ENCODE assay signal across 8 cellular contexts in the genomic region with DNA sequence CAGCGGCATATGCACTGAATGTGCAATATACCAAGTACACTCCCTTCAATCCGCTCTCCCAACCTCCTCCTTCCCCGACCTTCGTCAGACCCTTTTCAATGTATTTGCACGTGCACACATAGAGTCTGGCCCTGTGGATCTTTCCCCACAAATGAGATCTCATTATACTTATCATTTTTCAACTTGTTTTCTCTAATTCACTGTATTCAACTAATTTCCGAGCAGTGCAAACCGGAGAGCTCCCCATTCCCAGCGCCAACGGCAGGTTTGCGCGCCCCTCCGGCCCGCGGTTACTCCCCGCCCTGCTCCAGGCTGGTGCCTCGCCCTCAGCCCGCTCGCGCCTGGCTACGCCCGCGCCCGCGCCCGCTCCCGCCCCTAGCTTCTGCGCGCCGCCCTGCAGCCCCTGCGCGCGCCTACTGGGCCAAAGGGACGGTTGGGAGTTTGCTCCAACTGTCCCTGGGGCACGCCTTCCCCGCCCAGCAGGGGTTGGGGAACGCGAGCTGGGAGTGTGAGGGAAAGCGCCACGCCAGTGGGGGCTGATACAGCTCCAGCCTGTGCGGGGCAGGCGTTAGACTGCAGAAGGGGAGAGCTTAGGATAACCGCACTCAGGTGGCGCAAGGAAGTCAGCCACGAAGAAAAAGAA. TPM values are rescaled to one million over a fixed set of nuclear protein-coding genes. Genes with fewer than 3 reads are reported as not detected.
DNase-seq lines count a peak whose midpoint lies in the region; ATAC-seq, FAIRE-seq and TF ChIP-seq lines count a peak whose summit lies in the region.

No MANE protein-coding gene starts in this region.

- no peaks in the 10 kb centered on the region for H3K9me3 ChIP-seq in OCI-LY1 (ENCODE audit: low read length)
- no peaks in the 10 kb centered on the region for H3K9me3 ChIP-seq in K562 (replicated peaks; ENCODE audit: control insufficient read depth, insufficient read depth, low read depth, low read length)
- no peaks in the 10 kb centered on the region for H3K9me3 ChIP-seq in keratinocyte (ENCODE audit: control insufficient read depth, low read depth, low read length)

- TF ChIP-seq CTCF in OCI-LY1 (IDR thresholded peaks at IDR 0.05; ENCODE audit: low read length), result no peak
- peak; percentile 17 to 34 (median 22); a peak in 2 of 6 replicates for TF ChIP-seq CTCF in K562 (IDR thresholded peaks at IDR 0.05 in 2 of 3, conservative IDR thresholded peaks at IDR 0.05 in 1 of 3; ENCODE audit: insufficient read depth in 2 of 3, low read depth in 1 of 3, low read length in 3 of 3)
- TF ChIP-seq CTCF in keratinocyte (optimal IDR thresholded peaks at IDR 0.05 in 1 of 3, IDR thresholded peaks at IDR 0.05 in 1 of 3, conservative IDR thresholded peaks at IDR 0.05 in 1 of 3; ENCODE audit: extremely low read depth in 1 of 3, insufficient read depth in 2 of 3, low read length in 3 of 3), result peak in 1 of 3 experiments; percentile 20
- TF ChIP-seq CTCF in lower leg skin (IDR thresholded peaks at IDR 0.05), result no peak

- intact Hi-C loops in K562 (cut with micrococcal nuclease), result loop anchor here (10.0 kb wide), 2 partner anchors 129 to 1029 kb away; a partner anchor contains a TSS
- intact Hi-C loops in lower leg skin (cut with DNase I; ENCODE audit: low total_unique reads), result no loop called here

- H4K20me1 ChIP-seq in OCI-LY1 (ENCODE audit: insufficient read depth, low read length) (no peaks in the 10 kb centered on the region), K562 (replicated peaks; ENCODE audit: control insufficient read depth, insufficient read depth, low read length) (no peaks in the 10 kb centered on the region), keratinocyte (ENCODE audit: control insufficient read depth, extremely low read depth, insufficient read depth, low read length) (no peaks in the 10 kb centered on the region)

- no peak overlapping the region for H3K27ac ChIP-seq in OCI-LY1 (ENCODE audit: low read depth, low read length, poor library complexity, severe bottlenecking)
- no peak overlapping the region; the same call in 2 of the 3 replicates for H3K27ac ChIP-seq in K562 (ENCODE audit: extremely low read depth, low read depth, low read length)
- H3K27ac ChIP-seq in keratinocyte (ENCODE audit: control insufficient read depth, insufficient read depth, low read length), result no peak overlapping the region

- H3K4me2 ChIP-seq in OCI-LY1 (ENCODE audit: low read length), result peak overlapping the region; percentile 81
- H3K4me2 ChIP-seq in K562 (ENCODE audit: insufficient read depth, low read length), result peak overlapping the region; percentile 77
- peak overlapping the region; percentile 92 for H3K4me2 ChIP-seq in keratinocyte (ENCODE audit: control insufficient read depth, extremely low read depth, insufficient read depth, low read depth, low read length)

- WGBS in K562 (ENCODE audit: insufficient coverage, low coverage, missing lambda C conversion rate), result 3% methylated on average over 34 of the region's 44 CpGs
- WGBS in lower leg skin, 2 donors, result 2 to 3% methylated on average over 44 of the region's 44 CpGs

- CTCF ChIA-PET in HEK293T (lab: Yijun Ruan, JAX) (interaction anchor here (0.6 to 0.7 kb wide), 2 partner anchors 767 to 787 kb away, joined by 3 to 7 read pairs; no protein-coding TSS in a partner anchor), K562 (lab: Yijun Ruan, JAX; ENCODE audit: low intra/inter-chr PET ratio) (no interaction called here)

- no peak for TF ChIP-seq RAD21 in K562 (CRISPR knock-in tag; conservative IDR thresholded peaks at IDR 0.05 in 1 of 2, IDR thresholded peaks at IDR 0.05 in 1 of 2)

- H3F3A ChIP-seq in OCI-LY1 (ENCODE audit: insufficient read depth, low read length), result no peaks in the 10 kb centered on the region

- POLR2A ChIA-PET in HEK293T (lab: Yijun Ruan, JAX) (interaction anchor here (0.9 to 1.3 kb wide), 4 partner anchors 12 to 783 kb away, joined by 3 read pairs; a partner anchor contains a TSS), K562 (lab: Yijun Ruan, JAX) (interaction anchor here (0.9 kb wide), 3 partner anchors 11 to 17 kb away, joined by 3 read pairs; a partner anchor contains a TSS)

- TF ChIP-seq POLR2A in K562 (conservative IDR thresholded peaks at IDR 0.05) (no peak), lower leg skin (IDR thresholded peaks at IDR 0.05) (no peak)

- H3K79me2 ChIP-seq in OCI-LY1 (ENCODE audit: insufficient read depth, low read length) (no peaks in the 10 kb centered on the region), K562 (ENCODE audit: control insufficient read depth, insufficient read depth, low read length) (no peaks in the 10 kb centered on the region), keratinocyte (ENCODE audit: control insufficient read depth, insufficient read depth, low read length) (no peaks in the 10 kb centered on the region)

- H3K4me3 ChIP-seq in OCI-LY1 (ENCODE audit: low read depth, low read length, poor library complexity, severe bottlenecking) (peak overlapping the region; percentile 49), K562 (peak overlapping the region; percentile 28), keratinocyte (ENCODE audit: control insufficient read depth in 2 of 3, extremely low read depth in 1 of 3, insufficient read depth in 2 of 3, low read depth in 1 of 3, low read length in 3 of 3) (peak overlapping the region; percentile 27 to 76 (median 62)), lower leg skin (ENCODE audit: low read depth, poor library complexity, severe bottlenecking) (no peak overlapping the region)

- ATAC-seq in K562, result peak; percentile 91
- no peak for ATAC-seq in stimulated activated naive CD8-positive, alpha-beta T cell treated with anti-CD3 and anti-CD28 coated beads, Interleukin-15, Interleukin-2, amounts not matched to agents 100 U/mL and 50 U/mL, for 24 hours

- peak; percentile 48; the same call in 1 of the 2 replicates for TF ChIP-seq EP300 in K562 (IDR thresholded peaks at IDR 0.05; ENCODE audit: low read length)

- H2AFZ ChIP-seq in OCI-LY1 (ENCODE audit: low read length), result no peak overlapping the region
- peak overlapping the region; percentile 89 for H2AFZ ChIP-seq in K562 (ENCODE audit: low read depth, low read length)
- H2AFZ ChIP-seq in keratinocyte (ENCODE audit: control insufficient read depth, low read length), result peak overlapping the region; percentile 77

- H3K27me3 ChIP-seq in OCI-LY1 (ENCODE audit: insufficient read depth, low read length), result no peaks in the 10 kb centered on the region
- no peaks in the 10 kb centered on the region for H3K27me3 ChIP-seq in K562 (ENCODE audit: control insufficient read depth in 2 of 2, insufficient read depth in 2 of 2, low read length in 2 of 2)
- peaks cover 25% of the 10 kb centered on the region for H3K27me3 ChIP-seq in keratinocyte (ENCODE audit: control insufficient read depth, extremely low read depth, insufficient read depth, low read length)

- dilution Hi-C loops in keratinocyte (cut with MboI; ENCODE audit: extremely low pct_ligation_motif_present, low sequenced_read_pairs), result no loop called here

- H3K9ac ChIP-seq in OCI-LY1 (ENCODE audit: low read length), result no peak overlapping the region
- peak overlapping the region; percentile 14 to 74; a peak in 3 of 4 replicates for H3K9ac ChIP-seq in K562 (ENCODE audit: insufficient read depth in 1 of 2, low read depth in 2 of 2, low read length in 2 of 2)
- peak overlapping the region; percentile 28 for H3K9ac ChIP-seq in keratinocyte (ENCODE audit: control insufficient read depth, extremely low read depth, insufficient read depth, low read length)

- no TSS peak for BruUV-seq in K562 (replicated peaks; lab: Mats Ljungman, UMichigan)

- DNase-seq in AG08396 (ENCODE audit: low spot score), result peak; percentile 37
- peak; percentile 77 for DNase-seq in HEK293T (ENCODE audit: extremely low spot score)
- DNase-seq in K562 (ENCODE audit: extremely low read depth in 1 of 4, low spot score in 3 of 4), result peak; percentile 55 to 89 (median 72)
- DNase-seq in keratinocyte (ENCODE audit: low read depth, low spot score), result no peak
- DNase-seq in stimulated activated naive CD8-positive, alpha-beta T cell treated with anti-CD3 and anti-CD28 coated beads, Interleukin-15, Interleukin-2, amounts not matched to agents 100 U/mL and 50 U/mL, for 24 hours, result peak; percentile 34
- DNase-seq in hepatic stellate cell (ENCODE audit: low spot score), result no peak
- no peak for DNase-seq in lower leg skin (ENCODE audit: low spot score in 2 of 2)

- H3K36me3 ChIP-seq in OCI-LY1 (ENCODE audit: insufficient read depth, low read length), result no peaks in the 10 kb centered on the region
- no peaks in the 10 kb centered on the region for H3K36me3 ChIP-seq in K562 (ENCODE audit: control insufficient read depth, insufficient read depth, low read length)
- no peaks in the 10 kb centered on the region for H3K36me3 ChIP-seq in keratinocyte (ENCODE audit: control insufficient read depth in 2 of 2, extremely low read depth in 1 of 2, insufficient read depth in 2 of 2, low read length in 2 of 2)

- no peaks in the 10 kb centered on the region for H3K9me1 ChIP-seq in K562 (ENCODE audit: control insufficient read depth, insufficient read depth, low read length)
- no peaks in the 10 kb centered on the region for H3K9me1 ChIP-seq in keratinocyte (ENCODE audit: control insufficient read depth, extremely low read depth, insufficient read depth, low read length)

- no peaks in the 10 kb centered on the region for H3K9me2 ChIP-seq in OCI-LY1 (ENCODE audit: low read depth, low read length)

- in situ Hi-C loops in K562 (cut with MboI), result loop anchor here (10.0 kb wide), 1 partner anchor 519 kb away; no protein-coding TSS in a partner anchor

- FAIRE-seq in K562 (lab: Jason Lieb, UNC) (peak; percentile 70), keratinocyte (lab: Jason Lieb, UNC) (peak; percentile 58)

- H3K4me1 ChIP-seq in OCI-LY1 (ENCODE audit: insufficient read depth, low read length, severe bottlenecking) (peaks cover 31% of the 10 kb centered on the region), K562 (replicated peaks in 1 of 2; ENCODE audit: control insufficient read depth in 2 of 2, insufficient read depth in 2 of 2, low read length in 2 of 2) (peaks cover 11 to 27% of the 10 kb centered on the region in 2 experiments), keratinocyte (ENCODE audit: control insufficient read depth, extremely low read depth, insufficient read depth, low read length) (peaks cover 34% of the 10 kb centered on the region)

RNA-seq across cellular contexts. Expression of a gene that starts 3.3 kb away (rescaled TPM):
- total RNA-seq in K562 (2011; cell fraction: chromatin; rRNA removed; ENCODE audit: low replicate concordance), result not detected in 2 replicates
- total RNA-seq in K562 (2011; cell fraction: nucleolus; rRNA removed), result not detected in 2 replicates
- not detected in 2 replicates for total RNA-seq in K562 (2011; cell fraction: nucleoplasm; rRNA removed)
- total RNA-seq in K562 (2014; rRNA removed) (not detected in 2 replicates), K562 (2014; rRNA removed; fragmentation: Illumina TruSeq; extraction: Trizol) (not detected in 2 replicates), K562 (2015; rRNA removed; fragmentation: Illumina TruSeq; extraction: Trizol) (not detected in 2 replicates), K562 (2021) (not detected in 2 replicates), lower leg skin (not detected)
- polyA plus RNA-seq in K562 (2011; rRNA removed) (not detected in 2 replicates), K562 (2014; fragmentation: Illumina TruSeq; extraction: Trizol) (not detected in 2 replicates), K562 (2014; fragmentation: Nextera tagmentation; extraction: Ambion mirVana) (under 1 TPM in 1 of 2 experiments, not detected in 1; 0.04 TPM), K562 (2014; rRNA removed) (not detected in 2 replicates), keratinocyte (0.03 TPM in 1 of 3 replicates, not detected in the others)
- polyA plus RNA-seq in K562 (2011; cell fraction: cytosol; rRNA removed), result not detected in 2 replicates
- not detected in 2 replicates for polyA plus RNA-seq in K562 (2011; cell fraction: nucleus; rRNA removed)
- not detected in 2 replicates for polyA plus RNA-seq in K562 (2012)
- not detected in 2 replicates for polyA minus RNA-seq in K562 (2011; rRNA and poly(A)+ RNA removed)
- not detected in 2 replicates for polyA minus RNA-seq in K562 (2011; cell fraction: cytosol; rRNA and poly(A)+ RNA removed)
- not detected in 2 replicates for polyA minus RNA-seq in K562 (2011; cell fraction: nucleus; rRNA and poly(A)+ RNA removed)
- not detected for polyA plus RNA-seq in keratinocyte (2011; ENCODE audit: low read depth)
- not detected in 2 replicates for polyA plus RNA-seq in keratinocyte (2011; cell fraction: cytosol; rRNA removed)
- not detected in 2 replicates for polyA plus RNA-seq in keratinocyte (2011; cell fraction: nucleus; rRNA removed)
- not detected in 2 replicates for polyA plus RNA-seq in keratinocyte (2012; ENCODE audit: low replicate concordance)
- not detected in 3 replicates for polyA minus RNA-seq in keratinocyte
- not detected for polyA minus RNA-seq in keratinocyte (2011; cell fraction: cytosol; rRNA and poly(A)+ RNA removed)
- not detected in 2 replicates for polyA minus RNA-seq in keratinocyte (2011; cell fraction: nucleus; rRNA and poly(A)+ RNA removed)

RNA-seq across cellular contexts. Expression of a gene that starts 16.3 kb away (rescaled TPM):
- total RNA-seq in K562 (2011; cell fraction: chromatin; rRNA removed; ENCODE audit: low replicate concordance), result not detected in 2 replicates
- total RNA-seq in K562 (2011; cell fraction: nucleolus; rRNA removed), result not detected in 2 replicates
- 0.38 TPM in 1 of 2 replicates, not detected in the other for total RNA-seq in K562 (2011; cell fraction: nucleoplasm; rRNA removed)
- total RNA-seq in K562 (2014; rRNA removed), result 0.61 and 1.7 TPM in 2 replicates
- 1.0 and 1.6 TPM in 2 replicates for total RNA-seq in K562 (2014; rRNA removed; fragmentation: Illumina TruSeq; extraction: Trizol)
- total RNA-seq in K562 (2015; rRNA removed; fragmentation: Illumina TruSeq; extraction: Trizol), result 1.2 and 2.1 TPM in 2 replicates
- 0.62 and 0.69 TPM in 2 replicates for total RNA-seq in K562 (2021)
- polyA plus RNA-seq in K562 (2011; rRNA removed), result 0.26 and 1.3 TPM in 2 replicates
- polyA plus RNA-seq in K562 (2011; cell fraction: cytosol; rRNA removed), result 0.22 TPM in 2 replicates
- polyA plus RNA-seq in K562 (2011; cell fraction: nucleus; rRNA removed), result 0.10 and 0.17 TPM in 2 replicates
- 1.5 and 4.6 TPM in 2 replicates for polyA plus RNA-seq in K562 (2012)
- 1.4 and 1.8 TPM in 2 replicates for polyA plus RNA-seq in K562 (2014; fragmentation: Illumina TruSeq; extraction: Trizol)
- under 1 TPM; 0.90 to 0.92 TPM for polyA plus RNA-seq in K562 (2014; fragmentation: Nextera tagmentation; extraction: Ambion mirVana)
- polyA plus RNA-seq in K562 (2014; rRNA removed), result 0.70 and 0.73 TPM in 2 replicates
- 0.67 and 0.81 TPM in 2 replicates for polyA minus RNA-seq in K562 (2011; rRNA and poly(A)+ RNA removed)
- 1.2 TPM in 1 of 2 replicates, not detected in the other for polyA minus RNA-seq in K562 (2011; cell fraction: cytosol; rRNA and poly(A)+ RNA removed)
- polyA minus RNA-seq in K562 (2011; cell fraction: nucleus; rRNA and poly(A)+ RNA removed), result 0.22 and 0.27 TPM in 2 replicates
- polyA plus RNA-seq in keratinocyte, result 20.3 to 40.1 TPM (median 28.9 TPM) in 3 replicates
- polyA plus RNA-seq in keratinocyte (2011; ENCODE audit: low read depth), result 4.6 TPM
- polyA plus RNA-seq in keratinocyte (2011; cell fraction: cytosol; rRNA removed), result 16.0 and 32.1 TPM in 2 replicates
- polyA plus RNA-seq in keratinocyte (2011; cell fraction: nucleus; rRNA removed), result 19.0 and 25.3 TPM in 2 replicates
- 12.2 and 28.4 TPM in 2 replicates for polyA plus RNA-seq in keratinocyte (2012; ENCODE audit: low replicate concordance)
- 5.7 to 15.7 TPM (median 9.3 TPM) in 3 replicates for polyA minus RNA-seq in keratinocyte
- polyA minus RNA-seq in keratinocyte (2011; cell fraction: cytosol; rRNA and poly(A)+ RNA removed), result 8.6 TPM
- 6.4 and 11.3 TPM in 2 replicates for polyA minus RNA-seq in keratinocyte (2011; cell fraction: nucleus; rRNA and poly(A)+ RNA removed)
- 1 to 10 TPM; 1.6 to 8.1 (median 4.6) TPM for total RNA-seq in lower leg skin

RNA-seq across cellular contexts. Expression of a gene that starts 50.8 kb away (rescaled TPM):
- 0.93 and 1.4 TPM in 2 replicates for total RNA-seq in K562 (2011; cell fraction: chromatin; rRNA removed; ENCODE audit: low replicate concordance)
- 1.2 and 1.3 TPM in 2 replicates for total RNA-seq in K562 (2011; cell fraction: nucleolus; rRNA removed)
- 0.81 and 1.1 TPM in 2 replicates for total RNA-seq in K562 (2011; cell fraction: nucleoplasm; rRNA removed)
- total RNA-seq in K562 (2014; rRNA removed) (0.98 and 1.5 TPM in 2 replicates), K562 (2014; rRNA removed; fragmentation: Illumina TruSeq; extraction: Trizol) (0.26 and 0.36 TPM in 2 replicates), K562 (2015; rRNA removed; fragmentation: Illumina TruSeq; extraction: Trizol) (0.53 and 0.69 TPM in 2 replicates), K562 (2021) (0.94 and 1.2 TPM in 2 replicates), lower leg skin (not detected)
- polyA plus RNA-seq in K562 (2011; rRNA removed) (0.41 and 0.86 TPM in 2 replicates), K562 (2014; fragmentation: Illumina TruSeq; extraction: Trizol) (0.55 and 0.62 TPM in 2 replicates), K562 (2014; fragmentation: Nextera tagmentation; extraction: Ambion mirVana) (under 1 TPM; 0.07 to 0.17 TPM), K562 (2014; rRNA removed) (1.0 and 2.1 TPM in 2 replicates), keratinocyte (0.03 to 0.15 TPM in 2 of 3 replicates, not detected in the other)
- 0.34 and 1.4 TPM in 2 replicates for polyA plus RNA-seq in K562 (2011; cell fraction: cytosol; rRNA removed)
- 1.8 and 7.9 TPM in 2 replicates for polyA plus RNA-seq in K562 (2011; cell fraction: nucleus; rRNA removed)
- polyA plus RNA-seq in K562 (2012), result 0.58 and 0.70 TPM in 2 replicates
- 0.27 and 0.32 TPM in 2 replicates for polyA minus RNA-seq in K562 (2011; rRNA and poly(A)+ RNA removed)
- polyA minus RNA-seq in K562 (2011; cell fraction: cytosol; rRNA and poly(A)+ RNA removed), result not detected in 2 replicates
- 0.56 and 1.5 TPM in 2 replicates for polyA minus RNA-seq in K562 (2011; cell fraction: nucleus; rRNA and poly(A)+ RNA removed)
- polyA plus RNA-seq in keratinocyte (2011; ENCODE audit: low read depth), result not detected
- not detected in 2 replicates for polyA plus RNA-seq in keratinocyte (2011; cell fraction: cytosol; rRNA removed)
- polyA plus RNA-seq in keratinocyte (2011; cell fraction: nucleus; rRNA removed), result 0.11 TPM in 1 of 2 replicates, not detected in the other
- 0.07 TPM in 1 of 2 replicates, not detected in the other for polyA plus RNA-seq in keratinocyte (2012; ENCODE audit: low replicate concordance)
- not detected in 3 replicates for polyA minus RNA-seq in keratinocyte
- polyA minus RNA-seq in keratinocyte (2011; cell fraction: cytosol; rRNA and poly(A)+ RNA removed), result not detected
- not detected in 2 replicates for polyA minus RNA-seq in keratinocyte (2011; cell fraction: nucleus; rRNA and poly(A)+ RNA removed)

RNA-seq across cellular contexts. Expression of a gene that starts 57.1 kb away (rescaled TPM):
- total RNA-seq in K562 (2011; cell fraction: chromatin; rRNA removed; ENCODE audit: low replicate concordance), result 0.55 and 1.9 TPM in 2 replicates
- total RNA-seq in K562 (2011; cell fraction: nucleolus; rRNA removed), result 1.6 and 2.7 TPM in 2 replicates
- 1.2 and 2.1 TPM in 2 replicates for total RNA-seq in K562 (2011; cell fraction: nucleoplasm; rRNA removed)
- total RNA-seq in K562 (2014; rRNA removed) (1.6 and 1.8 TPM in 2 replicates), K562 (2014; rRNA removed; fragmentation: Illumina TruSeq; extraction: Trizol) (0.16 and 0.29 TPM in 2 replicates), K562 (2015; rRNA removed; fragmentation: Illumina TruSeq; extraction: Trizol) (0.43 and 0.45 TPM in 2 replicates), K562 (2021) (3.1 and 3.2 TPM in 2 replicates), lower leg skin (1 to 10 TPM; 1.3 to 6.2 (median 3.9) TPM)
- polyA plus RNA-seq in K562 (2011; rRNA removed) (0.28 and 0.84 TPM in 2 replicates), K562 (2014; fragmentation: Illumina TruSeq; extraction: Trizol) (0.25 and 0.64 TPM in 2 replicates), K562 (2014; fragmentation: Nextera tagmentation; extraction: Ambion mirVana) (under 1 TPM; 0.08 to 0.13 TPM), K562 (2014; rRNA removed) (1.9 TPM in 2 replicates), keratinocyte (0.42 to 0.94 TPM (median 0.48 TPM) in 3 replicates)
- 0.75 and 1.8 TPM in 2 replicates for polyA plus RNA-seq in K562 (2011; cell fraction: cytosol; rRNA removed)
- polyA plus RNA-seq in K562 (2011; cell fraction: nucleus; rRNA removed), result 2.7 and 6.6 TPM in 2 replicates
- polyA plus RNA-seq in K562 (2012), result 1.5 and 3.9 TPM in 2 replicates
- polyA minus RNA-seq in K562 (2011; rRNA and poly(A)+ RNA removed), result 0.25 TPM in 1 of 2 replicates, not detected in the other
- polyA minus RNA-seq in K562 (2011; cell fraction: cytosol; rRNA and poly(A)+ RNA removed), result not detected in 2 replicates
- 0.56 and 0.67 TPM in 2 replicates for polyA minus RNA-seq in K562 (2011; cell fraction: nucleus; rRNA and poly(A)+ RNA removed)
- polyA plus RNA-seq in keratinocyte (2011; ENCODE audit: low read depth), result 0.19 TPM
- 0.53 and 0.73 TPM in 2 replicates for polyA plus RNA-seq in keratinocyte (2011; cell fraction: cytosol; rRNA removed)
- 1.6 and 2.2 TPM in 2 replicates for polyA plus RNA-seq in keratinocyte (2011; cell fraction: nucleus; rRNA removed)
- polyA plus RNA-seq in keratinocyte (2012; ENCODE audit: low replicate concordance), result 1.2 and 2.8 TPM in 2 replicates
- 0.13 to 0.56 TPM (median 0.30 TPM) in 3 replicates for polyA minus RNA-seq in keratinocyte
- polyA minus RNA-seq in keratinocyte (2011; cell fraction: cytosol; rRNA and poly(A)+ RNA removed), result not detected
- 0.70 and 0.74 TPM in 2 replicates for polyA minus RNA-seq in keratinocyte (2011; cell fraction: nucleus; rRNA and poly(A)+ RNA removed)

Comparison
In these comparisons a context has a peak if more than half of its experiments do, and no peak if none do; other contexts are left out.
1. DNase-seq: peak in AG08396 (single experiment), HEK293T (single experiment), K562 (4 of 4) and stimulated activated naive CD8-positive, alpha-beta T cell treated with anti-CD3 and anti-CD28 coated beads, Interleukin-15, Interleukin-2, amounts not matched to agents 100 U/mL and 50 U/mL, for 24 hours (single experiment); none in keratinocyte (single experiment), hepatic stellate cell (single experiment) and lower leg skin (0 of 2).
2. CTCF ChIP-seq: peak in K562 (3 of 3); none in OCI-LY1 (single experiment) and lower leg skin (0 of 3).
3. Peak in every context shown above with its lines, with median percentiles within 50 percentile points of each other: H3K4me2 ChIP-seq.